In genomic region chrX:64230123-64230970, GRCh38 we compare ENCODE assay signal across 1 cellular context.
TF ChIP-seq lines count a peak whose summit lies in the region.

A gene with protein sequence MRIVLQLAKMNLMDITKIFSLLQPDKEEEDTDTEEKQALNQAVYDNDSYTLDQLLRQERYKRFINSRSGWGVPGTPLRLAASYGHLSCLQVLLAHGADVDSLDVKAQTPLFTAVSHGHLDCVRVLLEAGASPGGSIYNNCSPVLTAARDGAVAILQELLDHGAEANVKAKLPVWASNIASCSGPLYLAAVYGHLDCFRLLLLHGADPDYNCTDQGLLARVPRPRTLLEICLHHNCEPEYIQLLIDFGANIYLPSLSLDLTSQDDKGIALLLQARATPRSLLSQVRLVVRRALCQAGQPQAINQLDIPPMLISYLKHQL (minus strand): TSS chrX:64230607. CDS start chrX:64225650, 4,957 bp downstream.

TF ChIP-seq in K562, 482 proteins besides CTCF, POLR2A, EP300 and RAD21 (continued from another document):
- TF ChIP-seq, protein P1, sequence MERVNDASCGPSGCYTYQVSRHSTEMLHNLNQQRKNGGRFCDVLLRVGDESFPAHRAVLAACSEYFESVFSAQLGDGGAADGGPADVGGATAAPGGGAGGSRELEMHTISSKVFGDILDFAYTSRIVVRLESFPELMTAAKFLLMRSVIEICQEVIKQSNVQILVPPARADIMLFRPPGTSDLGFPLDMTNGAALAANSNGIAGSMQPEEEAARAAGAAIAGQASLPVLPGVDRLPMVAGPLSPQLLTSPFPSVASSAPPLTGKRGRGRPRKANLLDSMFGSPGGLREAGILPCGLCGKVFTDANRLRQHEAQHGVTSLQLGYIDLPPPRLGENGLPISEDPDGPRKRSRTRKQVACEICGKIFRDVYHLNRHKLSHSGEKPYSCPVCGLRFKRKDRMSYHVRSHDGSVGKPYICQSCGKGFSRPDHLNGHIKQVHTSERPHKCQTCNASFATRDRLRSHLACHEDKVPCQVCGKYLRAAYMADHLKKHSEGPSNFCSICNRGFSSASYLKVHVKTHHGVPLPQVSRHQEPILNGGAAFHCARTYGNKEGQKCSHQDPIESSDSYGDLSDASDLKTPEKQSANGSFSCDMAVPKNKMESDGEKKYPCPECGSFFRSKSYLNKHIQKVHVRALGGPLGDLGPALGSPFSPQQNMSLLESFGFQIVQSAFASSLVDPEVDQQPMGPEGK (CRISPR knock-in tag; IDR thresholded peaks at IDR 0.05; ENCODE audit: borderline replicate concordance), result no peak
- TF ChIP-seq ZNF655 (CRISPR knock-in tag; IDR thresholded peaks at IDR 0.05) (no peak), L3MBTL2 (IDR thresholded peaks at IDR 0.05) (no peak), ZNF766 (CRISPR knock-in tag; conservative IDR thresholded peaks at IDR 0.05) (no peak), ZNF224 (CRISPR knock-in tag; IDR thresholded peaks at IDR 0.05) (no peak), RNF2 (IDR thresholded peaks at IDR 0.05) (no peak), HDAC2 (IDR thresholded peaks at IDR 0.05) (no peak), PKNOX1 (IDR thresholded peaks at IDR 0.05) (no peak), MYC (IDR thresholded peaks at IDR 0.05; ENCODE audit: low read depth, low read length) (no peak), MYC (CRISPR knock-in tag; IDR thresholded peaks at IDR 0.05; ENCODE audit: borderline replicate concordance, low read depth) (no peak), ZC3H4 (CRISPR knock-in tag; IDR thresholded peaks at IDR 0.05; ENCODE audit: borderline replicate concordance) (no peak), MAFG (tag; conservative IDR thresholded peaks at IDR 0.05) (no peak), EZH2 (IDR thresholded peaks at IDR 0.05; ENCODE audit: borderline replicate concordance, low read depth, low read length) (no peak), ZNF76 (CRISPR knock-in tag; IDR thresholded peaks at IDR 0.05; ENCODE audit: borderline replicate concordance) (no peak), HNRNPK (IDR thresholded peaks at IDR 0.05; ENCODE audit: low read depth, low read length, poor library complexity, severe bottlenecking) (no peak), SIN3B (IDR thresholded peaks at IDR 0.05; ENCODE audit: low read depth) (no peak)
